Comparison of ENCODE assay signal across 7 cellular contexts in the genomic region with DNA sequence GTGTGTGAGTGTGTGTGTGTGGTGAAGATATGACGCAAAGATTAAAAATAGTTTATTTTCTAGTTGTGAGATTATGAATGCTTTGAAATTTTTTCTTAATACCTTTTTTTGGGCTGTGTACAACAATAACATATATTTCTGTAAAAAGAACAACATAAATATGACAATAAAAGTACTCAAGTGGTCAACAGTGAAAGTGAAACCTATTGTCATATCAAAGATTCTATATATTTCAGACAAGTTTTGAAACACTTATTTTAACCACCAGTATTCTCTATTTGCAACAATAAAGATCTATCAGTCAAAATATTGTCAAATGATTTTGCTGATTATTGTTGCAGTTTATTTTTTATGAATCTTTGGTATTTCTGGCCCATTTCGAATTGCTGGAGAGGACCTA.
"Had no signal": no experiment of that assay in that cellular context is flagged by ENCODE, and none has a peak within 500 bp of the region (broad histone marks: within the 10 kb centered on the region; RNA-seq: fewer than 3 reads in every experiment).

No MANE protein-coding gene starts in this region.

- H3K27ac ChIP-seq: HL-60 had no signal

- DNase-seq: H9, HCEC 1CT, Kasumi-1, KBM-7 had no signal

- H3K4me3 ChIP-seq: GM23338 had no signal

- H2AFZ ChIP-seq: GM23338 had no signal

- ATAC-seq: GM23338, HepG2 had no signal
